In genomic region chrX:85444613-85445012, GRCh38 we compare ENCODE assay signal across 9 cellular contexts.
"Had no signal": no experiment of that assay in that cellular context is flagged by ENCODE, and none has a peak within 500 bp of the region (broad histone marks: within the 10 kb centered on the region; RNA-seq: fewer than 3 reads in every experiment).

No MANE protein-coding gene starts in this region.

- H3K36me3 Mint-ChIP-seq: IgD-negative memory B cell had no signal

- H3K4me3 Mint-ChIP-seq: HFFc6, IgD-negative memory B cell had no signal

- H3K4me3 ChIP-seq: GM23248, HAP-1 had no signal

- H3K4me1 ChIP-seq: HAP-1 had no signal

- ATAC-seq: HCT116, HepG2 had no signal

- H3K36me3 ChIP-seq: HAP-1 had no signal

- H2AFZ ChIP-seq: GM23248 had no signal

- FAIRE-seq: HepG2 had no signal

- H3K27ac Mint-ChIP-seq: HFFc6, IgD-negative memory B cell had no signal

- H3K9ac ChIP-seq: GM23248 had no signal

- H3K4me1 Mint-ChIP-seq: IgD-negative memory B cell had no signal

- DNase-seq: GM23248, GOT3, H7, HFFc6 had no signal

- H3K27ac ChIP-seq: GM23248, HL-60 had no signal
